20 cellular contexts compared by ENCODE assay signal in the genomic region with DNA sequence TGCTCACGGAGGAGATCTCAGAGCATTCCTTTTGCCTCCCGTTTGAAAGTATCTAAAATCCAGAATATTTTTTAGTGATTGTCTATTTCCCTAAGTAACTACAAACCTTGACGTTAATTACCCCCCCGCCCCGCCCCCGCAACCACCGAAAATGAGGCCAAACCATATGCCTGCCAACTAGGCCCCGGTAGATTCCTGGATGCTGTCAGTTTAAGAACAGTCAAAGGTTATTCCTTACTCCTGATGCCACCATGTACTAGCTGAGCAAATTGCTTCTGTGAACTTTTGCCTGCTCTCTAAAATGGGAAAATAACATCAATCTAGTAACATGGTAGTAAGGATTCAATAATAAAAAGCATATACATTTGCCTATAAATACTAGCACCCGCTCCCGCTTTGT.
DNase-seq lines count a peak whose midpoint lies in the region; ATAC-seq and TF ChIP-seq lines count a peak whose summit lies in the region.
"Had no signal": no experiment of that assay in that cellular context is flagged by ENCODE, and none has a peak within 500 bp of the region (broad histone marks: within the 10 kb centered on the region; RNA-seq: fewer than 3 reads in every experiment).

No MANE protein-coding gene starts in this region.

- H3K4me2 ChIP-seq in osteoblast (ENCODE audit: insufficient read depth, low read length), result peak overlapping the region; percentile 7

- no peaks in the 10 kb centered on the region for H3K36me3 Mint-ChIP-seq in T-cell
- no peaks in the 10 kb centered on the region for H3K36me3 Mint-ChIP-seq in CD4-positive, alpha-beta T cell (ENCODE audit: low read depth)
- H3K36me3 Mint-ChIP-seq: CD14-positive monocyte had no signal

- H4K20me1 ChIP-seq in osteoblast (ENCODE audit: insufficient read depth, low read length), result peaks cover 3% of the 10 kb centered on the region

- H3K27ac Mint-ChIP-seq in T-cell, result no peak overlapping the region
- no peak overlapping the region for H3K27ac Mint-ChIP-seq in CD4-positive, alpha-beta T cell
- H3K27ac Mint-ChIP-seq: B cell, CD14-positive monocyte had no signal

- H3K4me3 Mint-ChIP-seq in T-cell, result no peak overlapping the region
- no peak overlapping the region for H3K4me3 Mint-ChIP-seq in CD4-positive, alpha-beta T cell
- H3K4me3 Mint-ChIP-seq: B cell, CD14-positive monocyte had no signal

- POLR2A ChIA-PET in T-cell (lab: Charles Lee), result no interaction called here
- POLR2A ChIA-PET in CD4-positive, alpha-beta T cell (lab: Charles Lee), result interaction anchor here (0.7 kb wide), 1 partner anchor 137 kb away, joined by 3 read pairs; no protein-coding TSS in a partner anchor

- WGBS in heart right ventricle, 2 donors, result 83 to 86% methylated on average over 10 of the region's 10 CpGs

- H3K4me3 ChIP-seq in heart right ventricle, result no peak overlapping the region
- H3K4me3 ChIP-seq in osteoblast (ENCODE audit: insufficient read depth, low read length), result no peak overlapping the region

- TF ChIP-seq CTCF in heart right ventricle (IDR thresholded peaks at IDR 0.05) (no peak), osteoblast (IDR thresholded peaks at IDR 0.05; ENCODE audit: extremely low read depth, low read depth, low read length) (no peak)
- no peak for TF ChIP-seq CTCF in CD4-positive, alpha-beta T cell (IDR thresholded peaks at IDR 0.05)

- H3K4me1 Mint-ChIP-seq in T-cell, result no peaks in the 10 kb centered on the region
- no peaks in the 10 kb centered on the region for H3K4me1 Mint-ChIP-seq in CD4-positive, alpha-beta T cell (ENCODE audit: low read depth)
- H3K4me1 Mint-ChIP-seq: B cell, CD14-positive monocyte had no signal

- CTCF ChIA-PET in T-cell (lab: Charles Lee), result no interaction called here
- CTCF ChIA-PET in CD4-positive, alpha-beta T cell (lab: Charles Lee), result no interaction called here

- H3K9me3 ChIP-seq in heart right ventricle, result no peaks in the 10 kb centered on the region
- no peaks in the 10 kb centered on the region for H3K9me3 ChIP-seq in osteoblast (ENCODE audit: low read depth, low read length)
- no peaks in the 10 kb centered on the region for H3K9me3 ChIP-seq in CD4-positive, alpha-beta T cell (ENCODE audit: control insufficient read depth, low read length)

- ATAC-seq in heart right ventricle (no peak), left ventricle myocardium superior (no peak), T-cell (replicated peaks in 1 of 4) (no peak)
- no peak for ATAC-seq in CD4-positive, alpha-beta T cell (ENCODE audit: poor library complexity)
- ATAC-seq: SK-N-SH treated with all-trans-retinoic acid at 6 μM for 48 hours had no signal

- peak overlapping the region in 7 of 10 donors; percentile 73 to 91 (median 80) for H3K27ac ChIP-seq in heart right ventricle
- no peak overlapping the region for H3K27ac ChIP-seq in osteoblast (ENCODE audit: low read depth, low read length)
- no peak overlapping the region for H3K27ac ChIP-seq in CD4-positive, alpha-beta T cell (ENCODE audit: low read depth, low read length)
- H3K27ac ChIP-seq: RWPE1 had no signal

- H3K27me3 ChIP-seq in heart right ventricle, result no peaks in the 10 kb centered on the region
- H3K27me3 ChIP-seq in osteoblast (ENCODE audit: insufficient read depth, low read length), result no peaks in the 10 kb centered on the region
- no peaks in the 10 kb centered on the region for H3K27me3 ChIP-seq in CD4-positive, alpha-beta T cell (ENCODE audit: control insufficient read depth, insufficient read depth, low read length)

- DNase-seq in heart right ventricle (no peak), left ventricle myocardium superior (no peak), fibroblast of peridontal ligament (ENCODE audit: extremely low read depth) (peak; percentile 5), osteoblast (ENCODE audit: insufficient read length, low spot score, missing footprints) (no peak), T-cell (no peak), DMS79 (lab: John Stamatoyannopoulos, UW) (no peak)
- no peak for DNase-seq in CD4-positive, alpha-beta T cell
- DNase-seq: DMS53; KBM-7; NCI-H1092; NCI-H1436; NCI-H1930; NCI-H2227 treated with DMSO at 0.1 percent for 48 hours; NCI-H510A; NCI-H748 treated with DMSO at 0.1 percent for 48 hours; NK-92 treated with Interleukin-12 subunit alpha and Interleukin-12 subunit beta, amount 100 ng/mL, for 24 hours had no signal

- H2AFZ ChIP-seq in osteoblast (ENCODE audit: low read length), result no peak overlapping the region

- intact Hi-C loops in heart right ventricle (cut with DNase I), result loop anchor here in 2 of 10 donors (5.0 to 10.0 kb wide), 2 partner anchors 67 to 161 kb away; no protein-coding TSS in a partner anchor
- intact Hi-C loops in left ventricle myocardium superior (cut with micrococcal nuclease), result no loop called here
- intact Hi-C loops in CD4-positive, alpha-beta T cell (cut with DNase I, micrococcal nuclease), result loop anchor here in 1 of 2 experiments (10.0 kb wide), 1 partner anchor 57 kb away; no protein-coding TSS in a partner anchor

- H3K79me2 ChIP-seq in osteoblast (ENCODE audit: insufficient read depth, low read length), result peaks cover 15% of the 10 kb centered on the region

- no peaks in the 10 kb centered on the region for H3K27me3 Mint-ChIP-seq in T-cell
- H3K27me3 Mint-ChIP-seq in CD4-positive, alpha-beta T cell, result no peaks in the 10 kb centered on the region
- H3K27me3 Mint-ChIP-seq: B cell had no signal

- peaks cover 3 to 62% (median 34%) of the 10 kb centered on the region in 9 donors for H3K4me1 ChIP-seq in heart right ventricle
- peaks cover 33% of the 10 kb centered on the region for H3K4me1 ChIP-seq in osteoblast (ENCODE audit: insufficient read depth, low read length)

- H3K9me3 Mint-ChIP-seq in T-cell, result no peaks in the 10 kb centered on the region
- H3K9me3 Mint-ChIP-seq in CD4-positive, alpha-beta T cell, result no peaks in the 10 kb centered on the region

- H3K36me3 ChIP-seq in heart right ventricle (no peaks in the 10 kb centered on the region), osteoblast (ENCODE audit: insufficient read depth, low read length) (peaks cover 40% of the 10 kb centered on the region)

Comparison
In these comparisons a context has a peak if more than half of its experiments do, and no peak if none do; other contexts are left out.
1. H3K27ac ChIP-seq: peak in heart right ventricle (7 of 10); none in osteoblast (single experiment) and CD4-positive, alpha-beta T cell (single experiment).